1 cellular context compared by ENCODE assay signal in the genomic region with DNA sequence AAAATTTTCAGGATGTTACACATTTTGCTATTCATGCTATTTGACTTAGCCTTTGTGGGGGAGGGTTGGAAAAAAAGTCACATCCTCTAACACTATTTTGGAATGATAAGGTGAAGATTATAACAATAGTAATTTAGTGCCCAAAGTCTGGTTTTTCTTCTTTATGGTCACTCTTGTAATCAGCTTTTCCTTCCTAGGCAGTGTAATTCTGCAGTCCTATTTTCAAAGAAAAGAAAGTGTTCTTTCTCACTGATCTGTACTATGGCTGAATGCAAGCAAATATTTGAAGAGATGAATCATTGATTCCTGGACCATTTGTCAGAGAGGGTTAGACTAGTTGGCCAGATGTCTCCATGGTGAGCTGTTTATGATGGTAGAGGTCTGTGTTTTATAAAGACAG.
A peak's percentile ranks its signal among the peaks of the same experiment; 100 is the strongest.
TF ChIP-seq lines count a peak whose summit lies in the region.

No MANE protein-coding gene starts in this region.

TF ChIP-seq in SK-N-SH, 30 proteins besides CTCF, POLR2A, EP300 and RAD21 (continued from another document):
- TF ChIP-seq, protein P1, sequence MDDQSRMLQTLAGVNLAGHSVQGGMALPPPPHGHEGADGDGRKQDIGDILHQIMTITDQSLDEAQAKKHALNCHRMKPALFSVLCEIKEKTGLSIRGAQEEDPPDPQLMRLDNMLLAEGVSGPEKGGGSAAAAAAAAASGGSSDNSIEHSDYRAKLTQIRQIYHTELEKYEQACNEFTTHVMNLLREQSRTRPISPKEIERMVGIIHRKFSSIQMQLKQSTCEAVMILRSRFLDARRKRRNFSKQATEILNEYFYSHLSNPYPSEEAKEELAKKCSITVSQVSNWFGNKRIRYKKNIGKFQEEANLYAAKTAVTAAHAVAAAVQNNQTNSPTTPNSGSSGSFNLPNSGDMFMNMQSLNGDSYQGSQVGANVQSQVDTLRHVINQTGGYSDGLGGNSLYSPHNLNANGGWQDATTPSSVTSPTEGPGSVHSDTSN (IDR thresholded peaks at IDR 0.05): peak; percentile 87
TF ChIP-seq in SK-N-SH: peak in this region for 9.
